21 cellular contexts compared by ENCODE assay signal in the genomic region with DNA sequence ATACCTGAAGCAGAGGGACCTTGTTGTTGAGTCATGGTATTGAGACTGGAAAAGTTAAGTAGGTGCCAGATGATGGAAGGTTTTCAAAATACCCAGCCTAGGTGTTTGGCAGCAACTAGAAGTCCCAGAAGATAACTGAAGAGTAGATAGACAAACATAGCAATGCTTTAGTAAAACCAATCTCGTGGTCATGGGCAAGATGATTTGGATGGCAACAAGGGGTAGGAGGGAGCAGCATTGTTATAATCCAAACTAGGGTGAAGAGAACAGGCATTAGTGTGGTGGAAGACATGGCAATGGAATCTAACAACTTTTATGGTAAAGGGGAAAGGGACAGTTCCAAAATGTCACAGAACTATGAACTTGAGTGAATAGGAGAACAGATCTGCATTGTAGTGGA. TPM values are rescaled to one million over a fixed set of nuclear protein-coding genes. Genes with fewer than 3 reads are reported as not detected.
DNase-seq lines count a peak whose midpoint lies in the region; ATAC-seq, FAIRE-seq and TF ChIP-seq lines count a peak whose summit lies in the region.
"Had no signal": no experiment of that assay in that cellular context is flagged by ENCODE, and none has a peak within 500 bp of the region (broad histone marks: within the 10 kb centered on the region; RNA-seq: fewer than 3 reads in every experiment).

No MANE protein-coding gene starts in this region.

- intact Hi-C loops in right cardiac atrium (cut with DNase I) (loop anchor here in 2 of 4 donors (10.0 kb wide), 3 partner anchors 57 to 127 kb away; no protein-coding TSS in a partner anchor), ovary (cut with DNase I) (no loop called here)

- no peak for TF ChIP-seq EP300 in ovary (IDR thresholded peaks at IDR 0.05)

- H3K4me1 ChIP-seq in right cardiac atrium (ENCODE audit: control insufficient read depth, insufficient read depth, low read length) (peaks cover 2% of the 10 kb centered on the region), ovary (ENCODE audit: insufficient read depth) (no peaks in the 10 kb centered on the region), urinary bladder (ENCODE audit: insufficient read depth) (peaks cover 2% of the 10 kb centered on the region), small intestine (ENCODE audit: control insufficient read depth in 2 of 2, insufficient read depth in 1 of 2, low read depth in 1 of 2, low read length in 1 of 2) (peaks cover 0 to 4% of the 10 kb centered on the region in 2 donors)
- H3K4me1 ChIP-seq: parathyroid adenoma, SJCRH30 had no signal

- no peak for TF ChIP-seq CTCF in coronary artery (IDR thresholded peaks at IDR 0.05)
- TF ChIP-seq CTCF in ovary (IDR thresholded peaks at IDR 0.05), result no peak

- H3K9me3 ChIP-seq in right cardiac atrium (ENCODE audit: control insufficient read depth, low read length), result no peaks in the 10 kb centered on the region
- H3K9me3 ChIP-seq in ovary, result no peaks in the 10 kb centered on the region
- H3K9me3 ChIP-seq in small intestine (ENCODE audit: control insufficient read depth, low read depth), result no peaks in the 10 kb centered on the region
- H3K9me3 ChIP-seq: SJCRH30 had no signal

- FAIRE-seq in small intestine (lab: Jason Lieb, UNC), result no peak

- no peaks in the 10 kb centered on the region for H3K27me3 ChIP-seq in right cardiac atrium (ENCODE audit: control insufficient read depth, insufficient read depth)
- no peaks in the 10 kb centered on the region for H3K27me3 ChIP-seq in ovary
- H3K27me3 ChIP-seq in small intestine (ENCODE audit: control insufficient read depth in 2 of 2, insufficient read depth in 2 of 2, low read length in 2 of 2), result peaks cover 0 to 2% of the 10 kb centered on the region in 2 donors
- H3K27me3 ChIP-seq: SJCRH30 had no signal

- H3K36me3 ChIP-seq in ovary, result no peaks in the 10 kb centered on the region
- no peaks in the 10 kb centered on the region for H3K36me3 ChIP-seq in urinary bladder (ENCODE audit: insufficient read depth)
- no peaks in the 10 kb centered on the region for H3K36me3 ChIP-seq in small intestine (ENCODE audit: control insufficient read depth in 2 of 2, insufficient read depth in 2 of 2, low read length in 2 of 2)
- H3K36me3 ChIP-seq: SJCRH30 had no signal

- H3K27ac ChIP-seq in coronary artery (peak overlapping the region; percentile 62 to 81), right cardiac atrium (ENCODE audit: low read length) (peak overlapping the region; percentile 87), ovary (no peak overlapping the region), urinary bladder (ENCODE audit: low read depth) (peak overlapping the region; percentile 16), small intestine (ENCODE audit: low read depth in 1 of 2, low read length in 1 of 2) (no peak overlapping the region)
- H3K27ac ChIP-seq: parathyroid adenoma, SJCRH30 had no signal

- TF ChIP-seq POLR2A in ovary (IDR thresholded peaks at IDR 0.05), result no peak

- peak; percentile 59 to 61 for ATAC-seq in right cardiac atrium
- ATAC-seq: naive thymus-derived CD8-positive, alpha-beta T cell; WTC11 had no signal

- peak overlapping the region; percentile 68 for H3K4me3 ChIP-seq in coronary artery
- peak overlapping the region; percentile 95 for H3K4me3 ChIP-seq in right cardiac atrium (ENCODE audit: low read length)
- H3K4me3 ChIP-seq in ovary, result peak overlapping the region; percentile 12
- peak overlapping the region; percentile 22 for H3K4me3 ChIP-seq in urinary bladder (ENCODE audit: low read depth, low read length)
- no peak overlapping the region for H3K4me3 ChIP-seq in small intestine (ENCODE audit: low read depth in 1 of 2, low read length in 2 of 2)
- H3K4me3 ChIP-seq: SJCRH30 had no signal

- DNase-seq in coronary artery (ENCODE audit: low spot score), result no peak
- no peak for DNase-seq in right cardiac atrium
- DNase-seq in ovary, result no peak
- no peak for DNase-seq in retina
- DNase-seq in small intestine, result no peak
- no peak for DNase-seq in NK-92 treated with Interleukin-12 subunit alpha and Interleukin-12 subunit beta, amount 100 ng/mL, for 24 hours (lab: John Stamatoyannopoulos, UW)
- DNase-seq: activated CD4-positive, alpha-beta memory T cell treated with anti-CD3 and anti-CD28 coated beads for 36 hours; activated T-cell treated with anti-CD3 and anti-CD28 coated beads, Interleukin-2, amount 50 U/mL, for 48 hours; CD8-positive, alpha-beta memory T cell; foreskin fibroblast; H9; naive thymus-derived CD8-positive, alpha-beta T cell; NCI-H1436; NCI-H2171 treated with DMSO at 0.1 percent for 48 hours; SJCRH30; stimulated activated CD4-positive, alpha-beta T cell treated with anti-CD3 and anti-CD28 coated beads, Interleukin-4, amount 100 ng/mL, for 24 hours; substantia nigra had no signal

- WGBS in right cardiac atrium, result 32% methylated on average over 1 of the region's 1 CpG
- 74 to 84% (median 79%) methylated on average over 1 of the region's 1 CpG for WGBS in ovary, 3 donors
- WGBS in urinary bladder, result 56% methylated on average over 1 of the region's 1 CpG
- whole genome bisulfite sequencing in small intestine, 3 donors, result 29 to 60% (median 42%) methylated on average over 1 of the region's 1 CpG

RNA-seq across cellular contexts. Expression of a gene that starts 2.3 kb away (rescaled TPM):
- 100 to 1,000 TPM; 110 to 131 (median 118) TPM for total RNA-seq in right cardiac atrium
- 39.1 TPM for polyA plus RNA-seq in right cardiac atrium
- total RNA-seq in ovary, result 1 to 10 TPM; 1.1 to 7.1 (median 2.7) TPM
- polyA plus RNA-seq in ovary, result 1 to 10 TPM; 1.7 to 6.9 TPM
- 43.7 TPM for total RNA-seq in urinary bladder
- polyA plus RNA-seq in urinary bladder, result 25.5 TPM
- polyA plus RNA-seq in small intestine, result 1 to 10 TPM in 1 of 3 donors, under 1 TPM in 1, not detected in 1; 0.54 to 1.8 TPM
- total RNA-seq: activated CD4-positive, alpha-beta memory T cell treated with anti-CD3 and anti-CD28 coated beads for 36 hours; CD8-positive, alpha-beta memory T cell; naive thymus-derived CD8-positive, alpha-beta T cell; OCI-LY7 had no signal
- polyA plus RNA-seq: CD8-positive, alpha-beta memory T cell had no signal

Comparison
In these comparisons a context has a peak if more than half of its experiments do, and no peak if none do; other contexts are left out.
1. H3K27ac ChIP-seq: peak in coronary artery (2 of 2), right cardiac atrium (single experiment) and urinary bladder (single experiment); none in ovary (0 of 2) and small intestine (0 of 2).
2. H3K4me3 ChIP-seq: peak in coronary artery (single experiment), right cardiac atrium (single experiment), ovary (single experiment) and urinary bladder (single experiment); none in small intestine (0 of 2).